Comparison of ENCODE assay signal across 19 cellular contexts in genomic region chr9:38296853-38297252, GRCh38.
"Had no signal": no experiment of that assay in that cellular context is flagged by ENCODE, and none has a peak within 500 bp of the region (broad histone marks: within the 10 kb centered on the region; RNA-seq: fewer than 3 reads in every experiment).

No MANE protein-coding gene starts in this region.

- H3K4me3 Mint-ChIP-seq: memory B cell; stimulated activated naive B cell treated with anti-CD40 and anti-IgM and Interleukin-4, amounts not matched to agents 10 μg/mL and 1 μg/mL and 100 μg/mL, for 72 hours; stimulated activated naive CD8-positive, alpha-beta T cell treated with anti-CD3 and anti-CD28 coated beads, Interleukin-15, amount 100 ng/mL, for 72 hours had no signal

- H3K4me1 Mint-ChIP-seq: memory B cell; stimulated activated naive B cell treated with anti-CD40 and anti-IgM and Interleukin-4, amounts not matched to agents 10 μg/mL and 1 μg/mL and 100 μg/mL, for 72 hours; stimulated activated naive CD8-positive, alpha-beta T cell treated with anti-CD3 and anti-CD28 coated beads, Interleukin-15, amount 100 ng/mL, for 72 hours had no signal

- H3K9me3 ChIP-seq: esophagus muscularis mucosa, gastrocnemius medialis, heart right ventricle, left ventricle myocardium inferior, lower lobe of right lung, testis, tibial nerve had no signal

- DNase-seq: cortex of kidney; dorsolateral prefrontal cortex; effector memory CD4-positive, alpha-beta T cell; gastrocnemius medialis; heart right ventricle; left ventricle myocardium inferior; lower lobe of right lung; midbrain; posterior cingulate gyrus; stimulated activated CD4-positive, alpha-beta T cell treated with anti-CD3 and anti-CD28 coated beads, Interleukin-2, amount 100 ng/mL, for 24 hours; stimulated activated CD4-positive, alpha-beta T cell treated with anti-CD3 and anti-CD28 coated beads, Interleukin-4, amount 100 ng/mL, for 4 hours; stimulated activated naive B cell treated with anti-CD40 and anti-IgM and Interleukin-4, amounts not matched to agents 10 μg/mL and 1 μg/mL and 100 μg/mL, for 72 hours; stimulated activated naive CD8-positive, alpha-beta T cell treated with anti-CD3 and anti-CD28 coated beads, Interleukin-15, amount 100 ng/mL, for 72 hours; testis had no signal

- H3K36me3 ChIP-seq: esophagus muscularis mucosa, gastrocnemius medialis, heart right ventricle, left ventricle myocardium inferior, lower lobe of right lung, tibial nerve had no signal

- H3K27ac ChIP-seq: dorsolateral prefrontal cortex, epithelial cell of prostate, esophagus muscularis mucosa, gastrocnemius medialis, heart right ventricle, left ventricle myocardium inferior, lower lobe of right lung, testis, tibial nerve had no signal

- H3K27me3 ChIP-seq: dorsolateral prefrontal cortex, esophagus muscularis mucosa, gastrocnemius medialis, heart right ventricle, testis, tibial nerve had no signal

- H3K36me3 Mint-ChIP-seq: memory B cell; stimulated activated naive B cell treated with anti-CD40 and anti-IgM and Interleukin-4, amounts not matched to agents 10 μg/mL and 1 μg/mL and 100 μg/mL, for 72 hours had no signal

- H3K27me3 Mint-ChIP-seq: stimulated activated naive CD8-positive, alpha-beta T cell treated with anti-CD3 and anti-CD28 coated beads, Interleukin-15, amount 100 ng/mL, for 72 hours had no signal

- H3K27ac Mint-ChIP-seq: memory B cell; stimulated activated naive B cell treated with anti-CD40 and anti-IgM and Interleukin-4, amounts not matched to agents 10 μg/mL and 1 μg/mL and 100 μg/mL, for 72 hours; stimulated activated naive CD8-positive, alpha-beta T cell treated with anti-CD3 and anti-CD28 coated beads, Interleukin-15, amount 100 ng/mL, for 72 hours had no signal

- H3K4me3 ChIP-seq: dorsolateral prefrontal cortex, esophagus muscularis mucosa, gastrocnemius medialis, heart right ventricle, left ventricle myocardium inferior, lower lobe of right lung, testis, tibial nerve had no signal

- ATAC-seq: gastrocnemius medialis; heart right ventricle; lower lobe of right lung; sciatic nerve; stimulated activated naive B cell treated with anti-CD40 and anti-IgM and Interleukin-4, amounts not matched to agents 10 μg/mL and 1 μg/mL and 100 μg/mL, for 72 hours; stimulated activated naive CD8-positive, alpha-beta T cell treated with anti-CD3 and anti-CD28 coated beads, Interleukin-15, amount 100 ng/mL, for 72 hours had no signal

- H3K9me3 Mint-ChIP-seq: memory B cell; stimulated activated naive B cell treated with anti-CD40 and anti-IgM and Interleukin-4, amounts not matched to agents 10 μg/mL and 1 μg/mL and 100 μg/mL, for 72 hours; stimulated activated naive CD8-positive, alpha-beta T cell treated with anti-CD3 and anti-CD28 coated beads, Interleukin-15, amount 100 ng/mL, for 72 hours had no signal
